In genomic region chr13:81929988-81930387, GRCh38 we compare ENCODE assay signal across 9 cellular contexts.
DNase-seq lines count a peak whose midpoint lies in the region; ATAC-seq and TF ChIP-seq lines count a peak whose summit lies in the region.
"Had no signal": no experiment of that assay in that cellular context is flagged by ENCODE, and none has a peak within 500 bp of the region (broad histone marks: within the 10 kb centered on the region; RNA-seq: fewer than 3 reads in every experiment).

No MANE protein-coding gene starts in this region.

- no peak for ATAC-seq in GM21619 (IDR thresholded peaks at IDR 0.05; ENCODE audit: unreplicated experiment)

- peak; percentile 45 for TF ChIP-seq CTCF in fibroblast of pulmonary artery (IDR thresholded peaks at IDR 0.05; ENCODE audit: low read length, missing control alignments)

- DNase-seq in A172 (ENCODE audit: low spot score), result peak; percentile 35
- DNase-seq in HS-5 (ENCODE audit: low read depth), result peak; percentile 2
- peak; percentile 82 for DNase-seq in RKO (ENCODE audit: low spot score)
- DNase-seq in fibroblast of pulmonary artery (ENCODE audit: low read depth), result peak; percentile 34
- DNase-seq in activated T-cell treated with anti-CD3 and anti-CD28 coated beads, Interleukin-2, amount 50 U/mL, for 1 hour, result no peak
- no peak for DNase-seq in hepatic stellate cell (ENCODE audit: low spot score)
- no peak for DNase-seq in T-helper 2 cell
- DNase-seq: Calu3 had no signal

- no peak overlapping the region for H3K4me3 ChIP-seq in fibroblast of pulmonary artery (replicated peaks; ENCODE audit: low read depth, low read length)

Comparison
In these comparisons a context has a peak if more than half of its experiments do, and no peak if none do; other contexts are left out.
1. DNase-seq: peak in A172 (single experiment), HS-5 (single experiment), RKO (single experiment) and fibroblast of pulmonary artery (single experiment); none in activated T-cell treated with anti-CD3 and anti-CD28 coated beads, Interleukin-2, amount 50 U/mL, for 1 hour (single experiment), hepatic stellate cell (single experiment) and T-helper 2 cell (0 of 5).